8 cellular contexts compared by ENCODE assay signal in genomic region chr5:93582677-93583524, GRCh38. TPM values are rescaled to one million over a fixed set of nuclear protein-coding genes. Genes with fewer than 3 reads are reported as not detected.
DNase-seq lines count a peak whose midpoint lies in the region; ATAC-seq and TF ChIP-seq lines count a peak whose summit lies in the region.

NR2F1 (plus strand) TSS chr5:93583222; CDS start chr5:93585024, 1,802 bp downstream.

- peaks cover 37% of the 10 kb centered on the region for H3K4me1 Mint-ChIP-seq in CD4-positive, alpha-beta T cell (ENCODE audit: low read depth)

- DNase-seq in DND-41 (no peak), cerebellar cortex (ENCODE audit: low spot score) (peak; percentile 99), left lobe of liver (ENCODE audit: low spot score) (peak; percentile 63), suprapubic skin (ENCODE audit: low spot score in 2 of 2) (no peak)
- no peak for DNase-seq in CD4-positive, alpha-beta T cell

- H3K4me3 ChIP-seq in DND-41 (ENCODE audit: low read depth in 1 of 2, low read length in 2 of 2): peak within 1 kb of the TSS in 1 of 2 experiments; percentile 53; a peak in 2 of 4 replicates
- peak within 1 kb of the TSS; percentile 60 for H3K4me3 ChIP-seq in HUES6 (ENCODE audit: low read depth, low read length)
- peak within 1 kb of the TSS; percentile 52 for H3K4me3 ChIP-seq in OCI-LY1 (ENCODE audit: low read depth, low read length, poor library complexity, severe bottlenecking)
- H3K4me3 ChIP-seq in suprapubic skin: peak within 1 kb of the TSS; percentile 60

- H3K9ac ChIP-seq in DND-41 (ENCODE audit: low read depth, low read length): peak within 1 kb of the TSS; percentile 38; the same call in 1 of the 2 replicates
- no peak within 1 kb of the TSS for H3K9ac ChIP-seq in HUES6 (ENCODE audit: low read length)
- no peak within 1 kb of the TSS; the same call in 1 of the 2 replicates for H3K9ac ChIP-seq in OCI-LY1 (ENCODE audit: low read length)

- no peaks in the 10 kb centered on the region for H3K36me3 ChIP-seq in DND-41 (ENCODE audit: insufficient read depth, low read length)
- no peaks in the 10 kb centered on the region for H3K36me3 ChIP-seq in HUES6 (ENCODE audit: control insufficient read depth, insufficient read depth, low read length)
- H3K36me3 ChIP-seq in OCI-LY1 (ENCODE audit: insufficient read depth, low read length): no peaks in the 10 kb centered on the region; the same call in 1 of the 2 replicates
- no peaks in the 10 kb centered on the region for H3K36me3 ChIP-seq in suprapubic skin

- intact Hi-C loops in CD4-positive, alpha-beta T cell (cut with DNase I, micrococcal nuclease): loop anchor here (5.0 kb wide), 2 partner anchors 34 to 1154 kb away; no protein-coding TSS in a partner anchor

- H3F3A ChIP-seq in OCI-LY1 (ENCODE audit: insufficient read depth, low read length): no peaks in the 10 kb centered on the region

- no peaks in the 10 kb centered on the region for H4K20me1 ChIP-seq in DND-41 (ENCODE audit: insufficient read depth, low read length)
- H4K20me1 ChIP-seq in OCI-LY1 (ENCODE audit: insufficient read depth, low read length): no peaks in the 10 kb centered on the region

- TF ChIP-seq POLR2A in suprapubic skin (IDR thresholded peaks at IDR 0.05): no peak

- TF ChIP-seq CTCF in DND-41 (IDR thresholded peaks at IDR 0.05; ENCODE audit: borderline replicate concordance, extremely low read depth, low read length, poor library complexity, severe bottlenecking) (no peak), OCI-LY1 (IDR thresholded peaks at IDR 0.05; ENCODE audit: low read length) (no peak), suprapubic skin (IDR thresholded peaks at IDR 0.05) (no peak)
- TF ChIP-seq CTCF in CD4-positive, alpha-beta T cell (IDR thresholded peaks at IDR 0.05): no peak

- TF ChIP-seq EP300 in suprapubic skin (IDR thresholded peaks at IDR 0.05): no peak

- no peak within 1 kb of the TSS for H3K4me3 Mint-ChIP-seq in CD4-positive, alpha-beta T cell

- H2AFZ ChIP-seq in DND-41 (ENCODE audit: low read depth, low read length) (no peak within 1 kb of the TSS; the same call in 1 of the 2 replicates), OCI-LY1 (ENCODE audit: low read length) (no peak within 1 kb of the TSS)

- no peaks in the 10 kb centered on the region for H3K9me3 ChIP-seq in DND-41 (ENCODE audit: insufficient read depth, low read length, severe bottlenecking)
- no peaks in the 10 kb centered on the region for H3K9me3 ChIP-seq in HUES6 (ENCODE audit: control insufficient read depth, insufficient read depth, low read depth, low read length)
- H3K9me3 ChIP-seq in OCI-LY1 (ENCODE audit: low read length): no peaks in the 10 kb centered on the region
- H3K9me3 ChIP-seq in suprapubic skin: no peaks in the 10 kb centered on the region
- no peaks in the 10 kb centered on the region for H3K9me3 ChIP-seq in CD4-positive, alpha-beta T cell (ENCODE audit: control insufficient read depth, low read length)

- peaks cover 55% of the 10 kb centered on the region for H3K27me3 Mint-ChIP-seq in CD4-positive, alpha-beta T cell

- H3K36me3 Mint-ChIP-seq in CD4-positive, alpha-beta T cell (ENCODE audit: low read depth): no peaks in the 10 kb centered on the region

- ATAC-seq in DND-41 (ENCODE audit: insufficient read depth, low read depth) (no peak), left lobe of liver (peak; percentile 21), GM21528 (IDR thresholded peaks at IDR 0.05; ENCODE audit: low FRiP score, unreplicated experiment) (no peak)
- no peak for ATAC-seq in CD4-positive, alpha-beta T cell (ENCODE audit: poor library complexity)

- H3K27me3 ChIP-seq in DND-41 (ENCODE audit: insufficient read depth, low read length, poor library complexity) (peaks cover 33% of the 10 kb centered on the region), HUES6 (ENCODE audit: control insufficient read depth, insufficient read depth, low read length) (peaks cover 96% of the 10 kb centered on the region), OCI-LY1 (ENCODE audit: insufficient read depth, low read length) (no peaks in the 10 kb centered on the region), suprapubic skin (peaks cover 88% of the 10 kb centered on the region)
- H3K27me3 ChIP-seq in CD4-positive, alpha-beta T cell (ENCODE audit: control insufficient read depth, insufficient read depth, low read length): peaks cover 81% of the 10 kb centered on the region

- CTCF ChIA-PET in CD4-positive, alpha-beta T cell (lab: Charles Lee): interaction anchor here (0.7 kb wide), 2 partner anchors 219 to 524 kb away, joined by 3 read pairs; no protein-coding TSS in a partner anchor

- H3K4me2 ChIP-seq in DND-41 (ENCODE audit: insufficient read depth, low read length) (peak within 1 kb of the TSS; percentile 61), OCI-LY1 (ENCODE audit: low read length) (peak within 1 kb of the TSS; percentile 77)

- no peak within 1 kb of the TSS for H3K27ac Mint-ChIP-seq in CD4-positive, alpha-beta T cell

- WGBS in suprapubic skin: 5% methylated on average over 21 of the region's 21 CpGs

- POLR2A ChIA-PET in CD4-positive, alpha-beta T cell (lab: Charles Lee): interaction anchor here (0.6 to 0.8 kb wide), 2 partner anchors 10 to 943 kb away, joined by 3 to 4 read pairs; no protein-coding TSS in a partner anchor

- no peaks in the 10 kb centered on the region for H3K79me2 ChIP-seq in DND-41 (ENCODE audit: insufficient read depth, low read length)
- no peaks in the 10 kb centered on the region for H3K79me2 ChIP-seq in OCI-LY1 (ENCODE audit: insufficient read depth, low read length)

- no peaks in the 10 kb centered on the region for H3K9me2 ChIP-seq in OCI-LY1 (ENCODE audit: low read depth, low read length)

- H3K9me3 Mint-ChIP-seq in CD4-positive, alpha-beta T cell: no peaks in the 10 kb centered on the region

- peaks cover 24% of the 10 kb centered on the region for H3K4me1 ChIP-seq in DND-41 (ENCODE audit: insufficient read depth, low read length)
- H3K4me1 ChIP-seq in HUES6 (ENCODE audit: control insufficient read depth, insufficient read depth, low read length): peaks cover 36% of the 10 kb centered on the region
- H3K4me1 ChIP-seq in OCI-LY1 (ENCODE audit: insufficient read depth, low read length, severe bottlenecking): peaks cover 47% of the 10 kb centered on the region
- H3K4me1 ChIP-seq in suprapubic skin: peaks cover 56% of the 10 kb centered on the region

- no peak within 1 kb of the TSS for H3K27ac ChIP-seq in DND-41 (ENCODE audit: low read length)
- H3K27ac ChIP-seq in HUES6 (ENCODE audit: low read depth, low read length): no peak within 1 kb of the TSS
- no peak within 1 kb of the TSS for H3K27ac ChIP-seq in OCI-LY1 (ENCODE audit: low read depth, low read length, poor library complexity, severe bottlenecking)
- no peak within 1 kb of the TSS for H3K27ac ChIP-seq in suprapubic skin
- H3K27ac ChIP-seq in CD4-positive, alpha-beta T cell (ENCODE audit: low read depth, low read length): no peak within 1 kb of the TSS

RNA-seq across cellular contexts. Expression of gene NR2F1, which starts in this region (rescaled TPM):
- total RNA-seq in left lobe of liver: 10.2 TPM
- total RNA-seq in suprapubic skin: 1 to 10 TPM in 2 of 4 donors, under 1 TPM in 2; 0.49 to 3.1 (median 1.3) TPM
- total RNA-seq in CD4-positive, alpha-beta T cell: not detected

Comparison
In these comparisons a context has a peak if more than half of its experiments do, and no peak if none do; other contexts are left out.
1. DNase-seq: peak in cerebellar cortex (single experiment) and left lobe of liver (single experiment); none in DND-41 (single experiment), suprapubic skin (0 of 2) and CD4-positive, alpha-beta T cell (0 of 10).